Comparison of ENCODE assay signal across 8 cellular contexts in the genomic region with DNA sequence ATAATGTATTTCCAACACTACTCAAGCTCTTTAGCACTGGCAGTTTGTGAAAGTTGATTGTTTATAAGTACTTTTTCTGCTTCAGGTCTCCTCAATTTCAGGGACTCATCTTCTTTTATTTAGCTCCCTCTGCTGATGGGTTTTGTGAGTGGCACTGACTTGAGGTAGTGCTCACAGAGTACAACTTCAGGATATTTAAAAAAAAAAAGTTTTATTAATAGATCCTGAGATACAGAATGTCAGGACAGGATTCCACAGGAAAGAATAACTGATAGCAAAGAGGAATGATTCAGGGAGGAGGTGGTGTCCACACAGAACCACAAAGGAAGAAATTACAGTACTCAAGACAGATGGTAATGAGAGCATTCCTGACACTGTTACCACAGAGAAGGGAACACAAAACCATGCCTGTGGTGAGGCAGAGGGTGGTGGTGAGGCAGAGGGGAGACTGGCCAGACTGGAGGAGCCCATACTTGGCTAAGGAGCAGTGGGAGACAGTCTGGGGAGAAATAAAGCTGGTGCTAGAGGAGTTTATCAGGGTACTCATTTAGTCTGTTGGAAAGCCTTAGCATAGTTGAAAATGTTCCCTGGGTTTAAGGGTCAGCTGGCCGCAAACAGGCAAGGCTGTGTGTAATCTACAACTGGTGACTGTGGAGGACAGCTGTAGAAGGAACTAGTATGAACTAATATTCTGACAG.
A peak's percentile ranks its signal among the peaks of the same experiment; 100 is the strongest.
DNase-seq lines count a peak whose midpoint lies in the region; ATAC-seq, FAIRE-seq and TF ChIP-seq lines count a peak whose summit lies in the region.

No MANE protein-coding gene starts in this region.

- intact Hi-C loops in activated naive CD4-positive, alpha-beta T cell treated with anti-CD3 and anti-CD28 coated beads for 36 hours (cut with micrococcal nuclease): loop anchor here (1.0 kb wide), 2 partner anchors 56 to 96 kb away; a partner anchor contains a TSS
- intact Hi-C loops in right lobe of liver (cut with DNase I): loop anchor here in 1 of 2 donors (10.0 kb wide), 1 partner anchor 52 kb away; no protein-coding TSS in a partner anchor

- peak; percentile 39 for DNase-seq in activated naive CD4-positive, alpha-beta T cell treated with anti-CD3 and anti-CD28 coated beads for 36 hours
- no peak for DNase-seq in activated naive CD4-positive, alpha-beta T cell treated with Interleukin-2 at 50 U/mL for 16 hours
- DNase-seq in HTR-8/SVneo (ENCODE audit: insufficient read length, low spot score): peak; percentile 59
- peak; percentile 60 for DNase-seq in RPMI8226
- peak in 1 of 3 donors; percentile 54 for DNase-seq in right lobe of liver
- DNase-seq in type B pancreatic cell (ENCODE audit: extremely low spot score, unreplicated experiment): no peak

- no peaks in the 10 kb centered on the region for H3K9me3 ChIP-seq in duodenal mucosa (ENCODE audit: control insufficient read depth in 1 of 2, low read length in 2 of 2)
- no peaks in the 10 kb centered on the region for H3K9me3 ChIP-seq in right lobe of liver

- peaks cover 1% of the 10 kb centered on the region for H3K36me3 Mint-ChIP-seq in activated naive CD4-positive, alpha-beta T cell treated with anti-CD3 and anti-CD28 coated beads for 36 hours (ENCODE audit: low read depth)
- H3K36me3 Mint-ChIP-seq in type B pancreatic cell: no peaks in the 10 kb centered on the region

- TF ChIP-seq CTCF in right lobe of liver (IDR thresholded peaks at IDR 0.05): peak; percentile 48 to 67 (median 63)
- peak; percentile 78 for TF ChIP-seq CTCF in type B pancreatic cell (conservative IDR thresholded peaks at IDR 0.05)

- no peak overlapping the region for H3K27ac Mint-ChIP-seq in activated naive CD4-positive, alpha-beta T cell treated with anti-CD3 and anti-CD28 coated beads for 36 hours
- peak overlapping the region; percentile 72 for H3K27ac Mint-ChIP-seq in type B pancreatic cell

- TF ChIP-seq POLR2A in right lobe of liver (IDR thresholded peaks at IDR 0.05): no peak

- H3K9me3 Mint-ChIP-seq in activated naive CD4-positive, alpha-beta T cell treated with anti-CD3 and anti-CD28 coated beads for 36 hours: no peaks in the 10 kb centered on the region
- no peaks in the 10 kb centered on the region for H3K9me3 Mint-ChIP-seq in type B pancreatic cell

- no peaks in the 10 kb centered on the region for H3K27me3 ChIP-seq in duodenal mucosa (ENCODE audit: control insufficient read depth in 1 of 2, insufficient read depth in 2 of 2, low read length in 2 of 2)
- H3K27me3 ChIP-seq in right lobe of liver: no peaks in the 10 kb centered on the region

- no peak overlapping the region for H3K4me3 Mint-ChIP-seq in activated naive CD4-positive, alpha-beta T cell treated with anti-CD3 and anti-CD28 coated beads for 36 hours
- peak overlapping the region; percentile 31 for H3K4me3 Mint-ChIP-seq in type B pancreatic cell

- no peak for FAIRE-seq in HTR-8/SVneo (lab: Jason Lieb, UNC)

- peak overlapping the region; percentile 12 to 46 for H3K9ac ChIP-seq in duodenal mucosa (ENCODE audit: low read depth in 1 of 2, low read length in 2 of 2)

- H3K4me1 ChIP-seq in duodenal mucosa (ENCODE audit: control insufficient read depth in 1 of 2, insufficient read depth in 2 of 2, low read length in 2 of 2): peaks cover 13 to 25% of the 10 kb centered on the region in 2 donors
- H3K4me1 ChIP-seq in right lobe of liver: peaks cover 0 to 23% (median 10%) of the 10 kb centered on the region in 4 donors

- H3K36me3 ChIP-seq in duodenal mucosa (ENCODE audit: control insufficient read depth in 1 of 2, insufficient read depth in 2 of 2, low read length in 2 of 2) (no peaks in the 10 kb centered on the region), right lobe of liver (no peaks in the 10 kb centered on the region)

- no peaks in the 10 kb centered on the region for H3K27me3 Mint-ChIP-seq in activated naive CD4-positive, alpha-beta T cell treated with anti-CD3 and anti-CD28 coated beads for 36 hours (ENCODE audit: low read depth)
- H3K27me3 Mint-ChIP-seq in type B pancreatic cell: no peaks in the 10 kb centered on the region

- ATAC-seq in right lobe of liver: peak; percentile 92 to 95 (median 92)
- no peak for ATAC-seq in HG03521 (IDR thresholded peaks at IDR 0.05; ENCODE audit: unreplicated experiment)

- WGBS in right lobe of liver (ENCODE audit: insufficient coverage, low coverage, low lambda C conversion rate, missing lambda C conversion rate): 20% methylated on average over 1 of the region's 1 CpG

- H3K4me3 ChIP-seq in duodenal mucosa (ENCODE audit: low read depth in 1 of 2, low read length in 2 of 2) (no peak overlapping the region), right lobe of liver (no peak overlapping the region)

- H3K27ac ChIP-seq in duodenal mucosa (ENCODE audit: low read depth, low read length): peak overlapping the region; percentile 52
- peak overlapping the region; percentile 27 to 69 (median 45) for H3K27ac ChIP-seq in right lobe of liver

- CTCF ChIA-PET in activated naive CD4-positive, alpha-beta T cell treated with anti-CD3 and anti-CD28 coated beads for 36 hours (lab: Charles Lee): interaction anchor here (0.5 to 4.5 kb wide), 15 partner anchors 8 to 274 kb away, joined by 3 to 36 read pairs (median 3); a partner anchor contains a TSS

- H3K4me1 Mint-ChIP-seq in activated naive CD4-positive, alpha-beta T cell treated with anti-CD3 and anti-CD28 coated beads for 36 hours (ENCODE audit: low read depth): no peaks in the 10 kb centered on the region
- peaks cover 28% of the 10 kb centered on the region for H3K4me1 Mint-ChIP-seq in type B pancreatic cell (ENCODE audit: unreplicated experiment)

Comparison
In these comparisons a context has a peak if more than half of its experiments do, and no peak if none do; other contexts are left out.
1. DNase-seq: peak in activated naive CD4-positive, alpha-beta T cell treated with anti-CD3 and anti-CD28 coated beads for 36 hours (single experiment), HTR-8/SVneo (single experiment) and RPMI8226 (single experiment); none in activated naive CD4-positive, alpha-beta T cell treated with Interleukin-2 at 50 U/mL for 16 hours (single experiment) and type B pancreatic cell (single experiment).